9 cellular contexts compared by ENCODE assay signal in the genomic region with DNA sequence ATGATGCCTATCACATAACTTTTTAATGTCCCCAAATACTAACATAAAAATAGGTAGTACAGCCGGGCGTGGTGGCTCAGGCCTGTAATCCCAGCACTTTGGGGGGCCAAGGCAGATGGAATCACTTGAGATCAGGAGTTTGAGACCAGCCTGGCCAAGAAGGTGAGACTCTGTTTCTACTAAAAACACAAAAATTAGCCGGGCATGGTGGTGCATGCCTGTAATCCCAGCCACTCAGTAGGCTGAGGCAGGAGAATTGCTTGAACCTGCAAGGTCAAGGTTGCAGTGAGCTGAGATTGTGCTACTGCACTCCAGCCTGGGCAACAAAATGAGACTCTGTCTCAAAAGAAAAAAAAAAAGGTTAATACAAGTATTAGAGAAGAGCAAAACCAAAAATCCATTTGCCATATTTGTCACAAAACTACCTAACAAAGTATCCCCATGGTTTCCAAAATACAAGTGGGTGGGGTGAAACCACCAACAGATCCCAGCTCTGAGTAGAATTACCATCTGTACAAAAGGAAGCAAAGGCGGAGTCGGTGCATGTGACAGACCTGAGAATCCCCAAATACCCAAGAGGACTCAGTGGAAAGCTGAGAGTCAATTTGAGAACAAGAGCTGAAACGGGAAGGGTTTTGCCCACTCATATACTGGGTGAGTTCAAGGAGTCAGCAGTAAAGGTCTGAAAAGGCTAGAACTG.
DNase-seq lines count a peak whose midpoint lies in the region; ATAC-seq and TF ChIP-seq lines count a peak whose summit lies in the region.
"Had no signal": no experiment of that assay in that cellular context is flagged by ENCODE, and none has a peak within 500 bp of the region (broad histone marks: within the 10 kb centered on the region; RNA-seq: fewer than 3 reads in every experiment).

No MANE protein-coding gene starts in this region.

- peaks cover 86% of the 10 kb centered on the region for H3K4me1 Mint-ChIP-seq in activated CD8-positive, alpha-beta T cell treated with anti-CD3 and anti-CD28 coated beads for 36 hours (ENCODE audit: low read depth)

- H4K20me1 ChIP-seq in PC-3 (ENCODE audit: low read length), result no peaks in the 10 kb centered on the region

- H3K4me2 ChIP-seq in PC-3 (ENCODE audit: low read length), result no peak overlapping the region

- H3K9ac ChIP-seq in PC-3 (ENCODE audit: low read length), result no peak overlapping the region

- H3K27ac ChIP-seq in PC-3 (ENCODE audit: low read length) (no peak overlapping the region), heart left ventricle (peak overlapping the region in 1 of 12 donors; percentile 65)

- WGBS in heart left ventricle, 4 donors, result 86 to 90% (median 88%) methylated on average over 6 of the region's 6 CpGs

- H3K36me3 ChIP-seq in PC-3 (ENCODE audit: low read depth, low read length) (no peaks in the 10 kb centered on the region), heart left ventricle (no peaks in the 10 kb centered on the region)

- intact Hi-C loops in activated CD8-positive, alpha-beta T cell treated with anti-CD3 and anti-CD28 coated beads for 36 hours (cut with micrococcal nuclease), result loop anchor here (5.0 to 10.0 kb wide), 2 partner anchors 62 to 521 kb away; no protein-coding TSS in a partner anchor
- intact Hi-C loops in Right ventricle myocardium superior (cut with DNase I), result loop anchor here (10.0 kb wide), 1 partner anchor 49 kb away; no protein-coding TSS in a partner anchor
- intact Hi-C loops in PC-3 (cut with micrococcal nuclease), result no loop called here
- intact Hi-C loops in heart left ventricle (cut with DNase I), result loop anchor here in 1 of 10 donors (2.0 kb wide), 1 partner anchor 19 kb away; no protein-coding TSS in a partner anchor

- H2AFZ ChIP-seq in PC-3 (ENCODE audit: low read length), result no peak overlapping the region

- peaks cover 4% of the 10 kb centered on the region for H3K9me3 Mint-ChIP-seq in activated CD8-positive, alpha-beta T cell treated with anti-CD3 and anti-CD28 coated beads for 36 hours

- H3K27me3 Mint-ChIP-seq in activated CD8-positive, alpha-beta T cell treated with anti-CD3 and anti-CD28 coated beads for 36 hours, result no peaks in the 10 kb centered on the region

- no peaks in the 10 kb centered on the region for H3K79me2 ChIP-seq in PC-3 (ENCODE audit: low read length)

- H3K36me3 Mint-ChIP-seq in activated CD8-positive, alpha-beta T cell treated with anti-CD3 and anti-CD28 coated beads for 36 hours (ENCODE audit: low read depth), result peaks cover 22% of the 10 kb centered on the region

- peak overlapping the region; percentile 95 for H3K27ac Mint-ChIP-seq in activated CD8-positive, alpha-beta T cell treated with anti-CD3 and anti-CD28 coated beads for 36 hours

- H3K4me3 Mint-ChIP-seq in activated CD8-positive, alpha-beta T cell treated with anti-CD3 and anti-CD28 coated beads for 36 hours, result no peak overlapping the region

- H3K27me3 ChIP-seq in PC-3 (ENCODE audit: low read length) (no peaks in the 10 kb centered on the region), heart left ventricle (no peaks in the 10 kb centered on the region)

- TF ChIP-seq POLR2A in heart left ventricle (IDR thresholded peaks at IDR 0.05), result no peak

- peaks cover 39% of the 10 kb centered on the region for H3K4me1 ChIP-seq in PC-3 (ENCODE audit: insufficient read depth, low read length)
- peaks cover 0 to 50% (median 13%) of the 10 kb centered on the region in 12 donors for H3K4me1 ChIP-seq in heart left ventricle

- ATAC-seq in GM18907 (IDR thresholded peaks at IDR 0.05; ENCODE audit: unreplicated experiment) (peak; percentile 35), HG02798 (IDR thresholded peaks at IDR 0.05; ENCODE audit: poor library complexity, unreplicated experiment) (peak; percentile 38), Right ventricle myocardium superior (ENCODE audit: poor library complexity) (no peak), PC-3 (no peak), heart left ventricle (no peak)
- peak; percentile 40 for ATAC-seq in activated CD8-positive, alpha-beta T cell treated with anti-CD3 and anti-CD28 coated beads for 36 hours
- ATAC-seq: HCT116 had no signal

- peaks cover 3% of the 10 kb centered on the region for H3F3A ChIP-seq in PC-3 (ENCODE audit: low read length, unreplicated experiment)

- no peaks in the 10 kb centered on the region for H3K9me2 ChIP-seq in PC-3 (replicated peaks; ENCODE audit: low read length)

- CTCF ChIA-PET in activated CD8-positive, alpha-beta T cell treated with anti-CD3 and anti-CD28 coated beads for 36 hours (lab: Charles Lee), result interaction anchor here (0.8 to 1.2 kb wide), 3 partner anchors 28 to 68 kb away, joined by 3 to 4 read pairs (median 3); no protein-coding TSS in a partner anchor
- CTCF ChIA-PET in PC-3 (lab: Charles Lee), result no interaction called here

- H3K4me3 ChIP-seq in PC-3 (ENCODE audit: low read length) (no peak overlapping the region), heart left ventricle (no peak overlapping the region)

- POLR2A ChIA-PET in activated CD8-positive, alpha-beta T cell treated with anti-CD3 and anti-CD28 coated beads for 36 hours (lab: Charles Lee), result interaction anchor here (0.6 to 2.2 kb wide), 11 partner anchors 10 to 404 kb away, joined by 3 to 9 read pairs (median 4); no protein-coding TSS in a partner anchor
- POLR2A ChIA-PET in PC-3 (lab: Charles Lee; ENCODE audit: unreplicated experiment), result no interaction called here

- TF ChIP-seq CTCF in activated CD8-positive, alpha-beta T cell treated with anti-CD3 and anti-CD28 coated beads for 36 hours (IDR thresholded peaks at IDR 0.05), result no peak
- no peak for TF ChIP-seq CTCF in PC-3 (conservative IDR thresholded peaks at IDR 0.05; ENCODE audit: low read depth, low read length)
- TF ChIP-seq CTCF in heart left ventricle (IDR thresholded peaks at IDR 0.05), result no peak

- H3K9me3 ChIP-seq in PC-3 (ENCODE audit: low read length) (no peaks in the 10 kb centered on the region), heart left ventricle (peaks cover 0 to 6% (median 0%) of the 10 kb centered on the region in 12 donors)

- peak; percentile 85 for DNase-seq in activated CD8-positive, alpha-beta T cell treated with anti-CD3 and anti-CD28 coated beads for 36 hours
- peak; percentile 50 to 64 (median 62) for DNase-seq in stimulated activated CD4-positive, alpha-beta T cell treated with anti-CD3 and anti-CD28 coated beads, Interleukin-12 subunit alpha, Interleukin-12 subunit beta, amount 100 ng/mL, for 48 hours (ENCODE audit: low read depth in 2 of 3, low spot score in 1 of 3)
- no peak for DNase-seq in NCI-H774 (lab: John Stamatoyannopoulos, UW)
- DNase-seq in Right ventricle myocardium superior, result no peak
- no peak for DNase-seq in PC-3
- no peak for DNase-seq in heart left ventricle

- BruUV-seq in PC-3 (replicated peaks; lab: Mats Ljungman, UMichigan), result no TSS peak

Comparison
In these comparisons a context has a peak if more than half of its experiments do, and no peak if none do; other contexts are left out.
1. ATAC-seq: peak in GM18907 (single experiment), HG02798 (single experiment) and activated CD8-positive, alpha-beta T cell treated with anti-CD3 and anti-CD28 coated beads for 36 hours (single experiment); none in Right ventricle myocardium superior (single experiment), PC-3 (single experiment) and heart left ventricle (0 of 4).
2. DNase-seq: peak in activated CD8-positive, alpha-beta T cell treated with anti-CD3 and anti-CD28 coated beads for 36 hours (single experiment) and stimulated activated CD4-positive, alpha-beta T cell treated with anti-CD3 and anti-CD28 coated beads, Interleukin-12 subunit alpha, Interleukin-12 subunit beta, amount 100 ng/mL, for 48 hours (3 of 3); none in NCI-H774 (single experiment), Right ventricle myocardium superior (single experiment), PC-3 (single experiment) and heart left ventricle (0 of 5).